ENCODE assay signal across 22 cellular contexts in the genomic region with DNA sequence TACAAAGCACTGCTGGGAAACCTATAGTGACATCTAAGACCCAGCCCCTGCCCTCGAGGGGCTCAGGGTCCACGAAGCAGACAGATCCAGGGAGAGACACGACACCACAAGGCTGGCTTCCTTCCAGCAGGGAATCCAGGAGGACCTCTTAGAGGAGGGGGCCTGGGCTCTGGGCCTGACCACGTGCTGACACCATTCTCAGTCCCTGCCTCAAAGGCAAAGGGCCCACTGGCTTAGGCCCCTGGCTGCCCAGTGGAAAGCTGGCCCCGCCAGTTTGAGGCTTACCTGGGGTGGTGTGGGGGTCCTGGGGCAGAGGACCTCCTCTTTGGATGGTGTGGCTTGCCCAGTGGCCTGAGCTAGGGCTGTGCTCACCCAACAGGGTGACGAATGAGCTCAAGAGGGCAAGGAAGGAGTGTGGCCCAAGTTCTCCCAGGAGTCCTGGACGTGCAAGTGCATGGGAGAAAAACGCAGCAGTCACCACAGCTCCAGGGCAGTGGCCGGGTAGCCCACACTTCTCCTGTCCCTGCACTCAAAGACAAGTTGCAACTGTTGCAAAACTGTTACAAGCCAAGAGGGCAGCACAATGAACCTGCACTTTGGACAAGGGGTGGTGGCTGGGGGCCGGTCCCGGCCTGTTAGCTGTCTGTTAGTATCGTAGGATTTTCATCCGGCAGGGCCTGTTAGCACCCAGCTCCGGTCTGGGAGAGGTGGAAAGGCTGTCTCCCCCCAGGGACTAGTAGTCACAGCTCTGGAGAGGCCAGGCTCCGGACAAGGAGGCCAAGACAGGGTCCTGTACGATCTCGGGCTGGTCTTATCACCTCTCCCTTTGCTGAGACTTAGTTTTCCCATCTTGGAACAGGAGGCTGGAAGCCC. TPM values are rescaled to one million over a fixed set of nuclear protein-coding genes. Genes with fewer than 3 reads are reported as not detected.
DNase-seq lines count a peak whose midpoint lies in the region; ATAC-seq, FAIRE-seq and TF ChIP-seq lines count a peak whose summit lies in the region.
"Had no signal": no experiment of that assay in that cellular context is flagged by ENCODE, and none has a peak within 500 bp of the region (broad histone marks: within the 10 kb centered on the region; RNA-seq: fewer than 3 reads in every experiment).

No MANE protein-coding gene starts in this region.

- no peak overlapping the region for H3K56ac ChIP-seq in H1 (replicated peaks; ENCODE audit: insufficient read length, low read depth, low read length)

- H3K4me2 ChIP-seq in H1 (ENCODE audit: insufficient read depth in 1 of 2, low read depth in 2 of 2, low read length in 2 of 2) = no peak overlapping the region
- no peak overlapping the region for H3K4me2 ChIP-seq in neuronal stem cell (ENCODE audit: insufficient read depth, low read length, poor library complexity, severe bottlenecking)

- H4K91ac ChIP-seq in H1 (replicated peaks; ENCODE audit: insufficient read length, low read length) (no peak overlapping the region), neuronal stem cell (ENCODE audit: low read depth, low read length, poor library complexity) (peak overlapping the region; percentile 68)

- TF ChIP-seq CTCF in left ventricle myocardium inferior (IDR thresholded peaks at IDR 0.05; ENCODE audit: borderline replicate concordance) = no peak
- TF ChIP-seq CTCF in H1 (IDR thresholded peaks at IDR 0.05; ENCODE audit: control extremely low read depth in 1 of 3, insufficient read depth in 1 of 3, low read depth in 1 of 3, low read length in 3 of 3) = no peak

- no peak for TF ChIP-seq POLR2A in H1 (IDR thresholded peaks at IDR 0.05; ENCODE audit: control extremely low read depth in 1 of 2, low read depth in 2 of 2, low read length in 2 of 2)

- H3K36me3 Mint-ChIP-seq in activated T-cell treated with anti-CD3 and anti-CD28 coated beads, Interleukin-2, amount 50 U/mL, for 24 hours (ENCODE audit: low read depth) = no peaks in the 10 kb centered on the region
- H3K36me3 Mint-ChIP-seq: activated naive CD4-positive, alpha-beta T cell treated with anti-CD3 and anti-CD28 coated beads, Interleukin-2, amount 10 ng/mL, durations not matched to agents 7 days and 5 days had no signal

- no peak overlapping the region for H3K18ac ChIP-seq in H1 (ENCODE audit: extremely low read depth, low read length)
- H3K18ac ChIP-seq in neuronal stem cell (ENCODE audit: low read length) = peak overlapping the region; percentile 80

- peaks cover 9% of the 10 kb centered on the region for H3K4me1 Mint-ChIP-seq in activated T-cell treated with anti-CD3 and anti-CD28 coated beads, Interleukin-2, amount 50 U/mL, for 24 hours (ENCODE audit: low read depth)
- H3K4me1 Mint-ChIP-seq: activated naive CD4-positive, alpha-beta T cell treated with anti-CD3 and anti-CD28 coated beads, Interleukin-2, amount 10 ng/mL, durations not matched to agents 7 days and 5 days had no signal

- H3K9me3 Mint-ChIP-seq in activated T-cell treated with anti-CD3 and anti-CD28 coated beads, Interleukin-2, amount 50 U/mL, for 24 hours = no peaks in the 10 kb centered on the region
- H3K9me3 Mint-ChIP-seq: activated naive CD4-positive, alpha-beta T cell treated with anti-CD3 and anti-CD28 coated beads, Interleukin-2, amount 10 ng/mL, durations not matched to agents 7 days and 5 days; neural crest cell; stimulated activated naive CD8-positive, alpha-beta T cell treated with anti-CD3 and anti-CD28 coated beads, Interleukin-15, Interleukin-2, amounts not matched to agents 100 ng/mL and 50 ng/mL, for 24 hours; T-helper 2 cell treated with Interferon-gamma antibody and Interleukin-4, amounts not matched to agents 5 μg/mL and 100 μg/mL, for 36 hours had no signal

- H3K9me3 ChIP-seq in left ventricle myocardium inferior (replicated peaks) = no peaks in the 10 kb centered on the region
- H3K9me3 ChIP-seq in H1 (ENCODE audit: insufficient read depth in 2 of 2, low read depth in 1 of 2, low read length in 1 of 2) = no peaks in the 10 kb centered on the region
- H3K9me3 ChIP-seq in neuronal stem cell (replicated peaks in 1 of 2; ENCODE audit: control insufficient read depth in 2 of 2, insufficient read depth in 1 of 2, low read depth in 1 of 2, low read length in 2 of 2) = no peaks in the 10 kb centered on the region
- H3K9me3 ChIP-seq: Caco-2, prostate gland had no signal

- H3K79me1 ChIP-seq in H1 (ENCODE audit: low read depth, low read length) (no peaks in the 10 kb centered on the region), neuronal stem cell (ENCODE audit: low read depth, low read length) (no peaks in the 10 kb centered on the region)

- H2AFZ ChIP-seq in H1 (ENCODE audit: low read length) = no peak overlapping the region
- H2AFZ ChIP-seq in neuronal stem cell (ENCODE audit: low read length) = no peak overlapping the region

- H4K5ac ChIP-seq in H1 (ENCODE audit: insufficient read length, low read depth, low read length) = no peak overlapping the region

- H2BK5ac ChIP-seq in H1 (ENCODE audit: low read depth, low read length) = 0 out of 2 replicates have a peak overlapping the region, but pooled peaks have one; percentile 16
- no peak overlapping the region for H2BK5ac ChIP-seq in neuronal stem cell (ENCODE audit: low read length)

- H4K8ac ChIP-seq in H1 (ENCODE audit: extremely low read depth, insufficient read depth, low read length) = no peak overlapping the region
- no peak overlapping the region for H4K8ac ChIP-seq in neuronal stem cell (ENCODE audit: low read depth, low read length)

- no peak overlapping the region for H3K23ac ChIP-seq in H1 (ENCODE audit: insufficient read length)
- H3K23ac ChIP-seq in neuronal stem cell (ENCODE audit: low read depth, low read length, poor library complexity) = no peak overlapping the region

- no peaks in the 10 kb centered on the region for H3K36me3 ChIP-seq in left ventricle myocardium inferior
- no peaks in the 10 kb centered on the region for H3K36me3 ChIP-seq in H1 (ENCODE audit: control insufficient read depth in 2 of 4, insufficient read depth in 4 of 4, low read length in 3 of 4)
- H3K36me3 ChIP-seq in neuronal stem cell (replicated peaks in 1 of 2; ENCODE audit: control insufficient read depth in 2 of 2, insufficient read depth in 2 of 2, low read length in 2 of 2) = no peaks in the 10 kb centered on the region
- H3K36me3 ChIP-seq: prostate gland had no signal

- H3K14ac ChIP-seq in H1 (ENCODE audit: insufficient read length) (no peak overlapping the region), neuronal stem cell (ENCODE audit: low read length) (no peak overlapping the region)

- H3K27me3 ChIP-seq in left ventricle myocardium inferior (ENCODE audit: low read depth) (peaks cover 70% of the 10 kb centered on the region), H1 (replicated peaks in 1 of 4; ENCODE audit: control insufficient read depth in 3 of 4, extremely low read depth in 1 of 4, insufficient read depth in 3 of 4, low read length in 3 of 4) (no peaks in the 10 kb centered on the region), neuronal stem cell (ENCODE audit: control insufficient read depth in 3 of 3, insufficient read depth in 3 of 3, low read depth in 1 of 3, low read length in 3 of 3) (peaks cover 0 to 8% (median 0%) of the 10 kb centered on the region in 3 experiments)

- no peak overlapping the region for H3K27ac Mint-ChIP-seq in activated T-cell treated with anti-CD3 and anti-CD28 coated beads, Interleukin-2, amount 50 U/mL, for 24 hours
- H3K27ac Mint-ChIP-seq: activated naive CD4-positive, alpha-beta T cell treated with anti-CD3 and anti-CD28 coated beads, Interleukin-2, amount 10 ng/mL, durations not matched to agents 7 days and 5 days; stimulated activated naive CD8-positive, alpha-beta T cell treated with anti-CD3 and anti-CD28 coated beads, Interleukin-15, Interleukin-2, amounts not matched to agents 100 ng/mL and 50 ng/mL, for 24 hours; T-helper 2 cell treated with Interferon-gamma antibody and Interleukin-4, amounts not matched to agents 5 μg/mL and 100 μg/mL, for 36 hours had no signal

- H3K9ac ChIP-seq in H1 (replicated peaks in 1 of 4; ENCODE audit: extremely low read depth in 1 of 4, low read depth in 3 of 4, low read length in 3 of 4) = no peak overlapping the region
- no peak overlapping the region for H3K9ac ChIP-seq in neuronal stem cell (ENCODE audit: low read depth, low read length, poor library complexity)

- H2BK12ac ChIP-seq in H1 (ENCODE audit: low read depth, low read length) (no peak overlapping the region), neuronal stem cell (ENCODE audit: low read length) (no peak overlapping the region)

- H3K4me3 ChIP-seq in left ventricle myocardium inferior (no peak overlapping the region), H1 (ENCODE audit: extremely low read depth in 1 of 4, insufficient read depth in 2 of 4, low read depth in 3 of 4, low read length in 4 of 4) (no peak overlapping the region), neuronal stem cell (ENCODE audit: low read length in 2 of 2) (no peak overlapping the region)
- H3K4me3 ChIP-seq: prostate gland had no signal

- no peak overlapping the region for H3K4me3 Mint-ChIP-seq in activated T-cell treated with anti-CD3 and anti-CD28 coated beads, Interleukin-2, amount 50 U/mL, for 24 hours
- H3K4me3 Mint-ChIP-seq: activated naive CD4-positive, alpha-beta T cell treated with anti-CD3 and anti-CD28 coated beads, Interleukin-2, amount 10 ng/mL, durations not matched to agents 7 days and 5 days; neural crest cell; stimulated activated naive CD8-positive, alpha-beta T cell treated with anti-CD3 and anti-CD28 coated beads, Interleukin-15, Interleukin-2, amounts not matched to agents 100 ng/mL and 50 ng/mL, for 24 hours; T-helper 2 cell treated with Interferon-gamma antibody and Interleukin-4, amounts not matched to agents 5 μg/mL and 100 μg/mL, for 36 hours had no signal

- no peak overlapping the region for H2BK20ac ChIP-seq in H1 (ENCODE audit: low read length)

- TF ChIP-seq RAD21 in H1 (IDR thresholded peaks at IDR 0.05 in 1 of 2, conservative IDR thresholded peaks at IDR 0.05 in 1 of 2; ENCODE audit: low read depth in 2 of 2, low read length in 2 of 2) = no peak

- CTCF ChIA-PET in H1 (lab: Charles Lee; ENCODE audit: partially characterized antibody) = interaction anchor here (0.8 to 8.8 kb wide), 11 partner anchors 10 to 255 kb away, joined by 3 to 44 read pairs (median 4); no protein-coding TSS in a partner anchor

- H4K20me1 ChIP-seq in H1 (replicated peaks in 1 of 2; ENCODE audit: control insufficient read depth in 1 of 2, insufficient read depth in 2 of 2, low read length in 2 of 2) = no peaks in the 10 kb centered on the region

- H2BK15ac ChIP-seq in H1 (ENCODE audit: low read length) = no peak overlapping the region
- H2BK15ac ChIP-seq in neuronal stem cell (ENCODE audit: low read length) = peak overlapping the region; percentile 38

- POLR2A ChIA-PET in H1 (lab: Charles Lee; ENCODE audit: partially characterized antibody) = no interaction called here

- H2BK120ac ChIP-seq in H1 (replicated peaks; ENCODE audit: low read depth, low read length) (no peak overlapping the region), neuronal stem cell (ENCODE audit: low read depth, low read length) (no peak overlapping the region)

- TF ChIP-seq EP300 in H1 (IDR thresholded peaks at IDR 0.05; ENCODE audit: borderline replicate concordance in 1 of 2, low read depth in 2 of 2, low read length in 2 of 2) = no peak

- 92% methylated on average over 17 of the region's 17 CpGs; no CpG with 5 or more reads in 1 of the 2 experiments for WGBS in H1 (ENCODE audit: extremely low coverage in 1 of 2, insufficient coverage in 1 of 2, insufficient read length in 1 of 2, insufficient replicate concordance in 2 of 2, low coverage in 1 of 2, low lambda C conversion rate in 2 of 2, missing lambda C conversion rate in 1 of 2), 2 experiments
- WGBS in neuronal stem cell (ENCODE audit: extremely low coverage in 2 of 2, insufficient read length in 2 of 2, insufficient replicate concordance in 1 of 2), 2 donors = no CpG with 5 or more reads among the region's 17 CpGs

- no peak overlapping the region for H2AK5ac ChIP-seq in H1 (ENCODE audit: low read depth, low read length)
- peak overlapping the region; percentile 11 for H2AK5ac ChIP-seq in neuronal stem cell (ENCODE audit: low read depth, low read length)

- DNase-seq in cardiac septum (ENCODE audit: low spot score) (peak; percentile 70), left ventricle myocardium inferior (no peak), H1 (ENCODE audit: low read depth in 1 of 2, low spot score in 2 of 2) (no peak), neuronal stem cell (ENCODE audit: low spot score) (no peak)
- no peak for DNase-seq in activated T-cell treated with anti-CD3 and anti-CD28 coated beads, Interleukin-2, amount 50 U/mL, for 24 hours
- DNase-seq: activated CD4-positive, alpha-beta T cell treated with anti-CD3 and anti-CD28 coated beads for 4 hours; activated naive CD4-positive, alpha-beta T cell treated with anti-CD3 and anti-CD28 coated beads, Interleukin-2, amount 10 ng/mL, durations not matched to agents 7 days and 5 days; C1 segment of cervical spinal cord; effector CD4-positive, alpha-beta T cell; GDM1; Kasumi-1; NCI-H510A treated with DMSO at 0.1 percent for 48 hours had no signal

- H3K23me2 ChIP-seq in H1 (ENCODE audit: low read depth, low read length) = peaks cover 2% of the 10 kb centered on the region; the same call in 1 of the 2 replicates

- H3K27ac ChIP-seq in left ventricle myocardium inferior (replicated peaks) (no peak overlapping the region), H1 (ENCODE audit: low read depth, low read length) (no peak overlapping the region), neuronal stem cell (replicated peaks; ENCODE audit: low read length) (no peak overlapping the region)
- H3K27ac ChIP-seq: epithelial cell of prostate, prostate gland had no signal

- ATAC-seq in HG03108 (IDR thresholded peaks at IDR 0.05; ENCODE audit: unreplicated experiment) (no peak), HG02678 (IDR thresholded peaks at IDR 0.05; ENCODE audit: unreplicated experiment) (no peak)

- intact Hi-C loops in cardiac septum (cut with DNase I) = no loop called here
- intact Hi-C loops in left ventricle myocardium inferior (cut with micrococcal nuclease) = no loop called here

- no peaks in the 10 kb centered on the region for H3K79me2 ChIP-seq in H1 (ENCODE audit: control insufficient read depth in 1 of 2, insufficient read depth in 2 of 2, low read length in 2 of 2)

- H3K4me1 ChIP-seq in left ventricle myocardium inferior (peaks cover 13% of the 10 kb centered on the region), H1 (replicated peaks in 1 of 4; ENCODE audit: control insufficient read depth in 3 of 4, insufficient read depth in 4 of 4, low read length in 3 of 4) (peaks cover 0 to 28% (median 23%) of the 10 kb centered on the region in 4 experiments; a peak in 6 of 7 replicates), neuronal stem cell (ENCODE audit: control insufficient read depth in 2 of 2, insufficient read depth in 1 of 2, low read depth in 1 of 2, low read length in 2 of 2) (peaks cover 8 to 16% of the 10 kb centered on the region in 2 donors)

- H3K4ac ChIP-seq in H1 (replicated peaks; ENCODE audit: insufficient read length, low read depth, low read length) (no peak overlapping the region), neuronal stem cell (ENCODE audit: low read length) (no peak overlapping the region)

- peaks cover 5% of the 10 kb centered on the region for H3K27me3 Mint-ChIP-seq in activated T-cell treated with anti-CD3 and anti-CD28 coated beads, Interleukin-2, amount 50 U/mL, for 24 hours

- FAIRE-seq in H1 (lab: Jason Lieb, UNC) = no peak
- FAIRE-seq: H54, keratinocyte had no signal

RNA-seq across cellular contexts. Expression of a gene that starts 1.5 kb away (rescaled TPM):
- 1.3 TPM for total RNA-seq in cardiac septum
- total RNA-seq in left ventricle myocardium inferior = 0.63 TPM
- total RNA-seq in H1 (2021; fragmentation: NEBNext Ultra II Directional; extraction: Animal tissue kit (Norgen Biotek cat#: 25700)) = 7.3 and 7.4 TPM in 2 replicates
- 6.4 and 13.1 TPM in 2 replicates for polyA plus RNA-seq in H1 (2011; rRNA removed)
- polyA plus RNA-seq in H1 (2011; cell fraction: cytosol; rRNA removed) = 5.6 TPM
- 17.1 TPM for polyA plus RNA-seq in H1 (2011; cell fraction: nucleus; rRNA removed)
- polyA plus RNA-seq in H1 (2012, experiment 1 of 2) = 5.6 to 9.3 TPM (median 7.0 TPM) in 4 replicates
- 5.9 TPM for polyA plus RNA-seq in H1 (2012, experiment 2 of 2)
- 5.1 TPM for polyA plus RNA-seq in H1 (2013, experiment 1 of 2)
- polyA plus RNA-seq in H1 (2013, experiment 2 of 2) = 4.7 TPM
- 4.9 and 5.6 TPM in 2 replicates for polyA minus RNA-seq in H1 (2011; rRNA and poly(A)+ RNA removed)
- polyA minus RNA-seq in H1 (2011; cell fraction: cytosol; rRNA and poly(A)+ RNA removed) = 5.4 TPM
- polyA minus RNA-seq in H1 (2011; cell fraction: nucleus; rRNA and poly(A)+ RNA removed) = 9.3 TPM
- polyA plus RNA-seq in neuronal stem cell (2013, experiment 1 of 2) = 3.8 TPM
- 3.7 TPM for polyA plus RNA-seq in neuronal stem cell (2013, experiment 2 of 2)
